Comparison of ENCODE assay signal across 25 cellular contexts in the genomic region with DNA sequence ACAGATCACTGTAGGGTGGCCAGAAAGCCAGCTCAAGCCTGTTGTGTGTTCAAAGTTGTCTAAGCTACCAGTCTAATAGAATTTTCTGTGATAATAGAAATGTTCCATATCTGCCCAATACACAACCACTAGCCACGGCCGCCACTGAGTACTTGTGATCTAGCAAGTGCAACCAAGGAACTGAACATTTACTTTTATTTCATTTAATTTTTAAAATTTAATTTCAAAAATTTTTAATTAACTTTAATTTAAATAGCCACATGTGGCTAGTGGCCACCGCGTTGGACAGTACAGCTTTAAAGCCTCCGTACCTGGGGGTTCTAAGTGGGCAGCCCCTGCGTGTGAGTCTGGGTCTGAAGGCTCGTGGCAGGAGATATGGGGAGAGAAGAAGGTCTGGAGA.
DNase-seq lines count a peak whose midpoint lies in the region; ATAC-seq and TF ChIP-seq lines count a peak whose summit lies in the region.
"Had no signal": no experiment of that assay in that cellular context is flagged by ENCODE, and none has a peak within 500 bp of the region (broad histone marks: within the 10 kb centered on the region; RNA-seq: fewer than 3 reads in every experiment).

No MANE protein-coding gene starts in this region.

- no peak for TF ChIP-seq EP300 in sigmoid colon (IDR thresholded peaks at IDR 0.05)

- CTCF ChIA-PET in Caco-2 (lab: Charles Lee): interaction anchor here (0.7 to 2.2 kb wide), 8 partner anchors 14 to 83 kb away, joined by 3 to 12 read pairs (median 4); a partner anchor contains a TSS

- TF ChIP-seq CTCF in Caco-2 (IDR thresholded peaks at IDR 0.05; ENCODE audit: insufficient read depth in 1 of 2, low read depth in 1 of 2, low read length in 1 of 2, severe bottlenecking in 1 of 2, unreplicated experiment in 1 of 2) (no peak), left lung (IDR thresholded peaks at IDR 0.05) (no peak), progenitor cell of endocrine pancreas (IDR thresholded peaks at IDR 0.05; ENCODE audit: unreplicated experiment) (no peak), sigmoid colon (IDR thresholded peaks at IDR 0.05) (no peak), dorsolateral prefrontal cortex (IDR thresholded peaks at IDR 0.05 in 54 of 56, conservative IDR thresholded peaks at IDR 0.05 in 2 of 56; ENCODE audit: low read depth in 1 of 56, partially characterized antibody in 56 of 56) (no peak)

- H3K27ac Mint-ChIP-seq in Caco-2 (ENCODE audit: unreplicated experiment): peak overlapping the region; percentile 90
- H3K27ac Mint-ChIP-seq in progenitor cell of endocrine pancreas: peak overlapping the region; percentile 93
- H3K27ac Mint-ChIP-seq: CD4-positive, alpha-beta memory T cell; naive thymus-derived CD8-positive, alpha-beta T cell had no signal

- H3K36me3 ChIP-seq in Caco-2 (ENCODE audit: control insufficient read depth, insufficient read depth, low read length): peaks cover 4% of the 10 kb centered on the region; the same call in 1 of the 2 replicates
- no peaks in the 10 kb centered on the region for H3K36me3 ChIP-seq in left lung
- H3K36me3 ChIP-seq in sigmoid colon: no peaks in the 10 kb centered on the region
- H3K36me3 ChIP-seq: MG63, WERI-Rb-1 had no signal

- intact Hi-C loops in Caco-2 (cut with micrococcal nuclease; ENCODE audit: unreplicated experiment) (loop anchor here (1.0 to 2.0 kb wide), 9 partner anchors 9 to 95 kb away; a partner anchor contains a TSS), left lung (cut with DNase I) (no loop called here), sigmoid colon (cut with DNase I) (no loop called here), dorsolateral prefrontal cortex (cut with DNase I) (no loop called here)

- no peaks in the 10 kb centered on the region for H3K9me3 ChIP-seq in Caco-2
- no peaks in the 10 kb centered on the region for H3K9me3 ChIP-seq in left lung
- H3K9me3 ChIP-seq in sigmoid colon: no peaks in the 10 kb centered on the region
- H3K9me3 ChIP-seq: MG63, suprapubic skin, vagina had no signal

- peak; percentile 59 for DNase-seq in NCI-H510A treated with DMSO at 0.1 percent for 48 hours (lab: John Stamatoyannopoulos, UW)
- no peak for DNase-seq in NCI-H510A (lab: John Stamatoyannopoulos, UW)
- DNase-seq in Caco-2: no peak
- DNase-seq in left lung: no peak
- no peak for DNase-seq in progenitor cell of endocrine pancreas (ENCODE audit: low spot score, unreplicated experiment)
- DNase-seq in sigmoid colon: no peak
- DNase-seq in H4 (ENCODE audit: low spot score): no peak
- no peak for DNase-seq in dorsolateral prefrontal cortex
- DNase-seq: 8988T; activated CD4-positive, alpha-beta T cell treated with anti-CD3 and anti-CD28 coated beads for 48 hours; activated CD8-positive, alpha-beta memory T cell treated with anti-CD3 and anti-CD28 coated beads for 24 hours; activated effector memory CD4-positive, alpha-beta T cell treated with anti-CD3 and anti-CD28 coated beads, Interleukin-2, amount 50 U/mL, for 16 hours; AML-193; CD4-positive, alpha-beta memory T cell; effector CD4-positive, alpha-beta T cell; KBM-7; MG63; naive thymus-derived CD8-positive, alpha-beta T cell; NCI-H226; retina; stimulated activated CD4-positive, alpha-beta T cell treated with anti-CD3 and anti-CD28 coated beads, Interleukin-2, amount 100 ng/mL, for 48 hours; WERI-Rb-1 had no signal

- H3K27me3 ChIP-seq in Caco-2 (replicated peaks; ENCODE audit: control insufficient read depth, insufficient read depth, low read length) (no peaks in the 10 kb centered on the region), left lung (no peaks in the 10 kb centered on the region), sigmoid colon (no peaks in the 10 kb centered on the region), dorsolateral prefrontal cortex (no peaks in the 10 kb centered on the region)
- H3K27me3 ChIP-seq: MG63, suprapubic skin, vagina had no signal

- TF ChIP-seq POLR2A in sigmoid colon (IDR thresholded peaks at IDR 0.05): no peak

- ATAC-seq in left lung: no peak
- ATAC-seq: GM12878; naive thymus-derived CD8-positive, alpha-beta T cell had no signal

- peak overlapping the region; percentile 62 to 73 for H3K27ac ChIP-seq in left lung
- H3K27ac ChIP-seq in sigmoid colon: peak overlapping the region in 2 of 4 donors; percentile 32 to 38
- no peak overlapping the region for H3K27ac ChIP-seq in dorsolateral prefrontal cortex
- H3K27ac ChIP-seq: suprapubic skin, vagina had no signal

- H3K4me1 ChIP-seq in Caco-2 (peaks cover 51% of the 10 kb centered on the region), left lung (peaks cover 4 to 11% of the 10 kb centered on the region in 2 donors), sigmoid colon (peaks cover 0 to 28% (median 20%) of the 10 kb centered on the region in 4 donors)

- H3K27me3 Mint-ChIP-seq in Caco-2 (ENCODE audit: insufficient read depth, unreplicated experiment): no peaks in the 10 kb centered on the region
- H3K27me3 Mint-ChIP-seq in progenitor cell of endocrine pancreas: no peaks in the 10 kb centered on the region
- H3K27me3 Mint-ChIP-seq: CD4-positive, alpha-beta memory T cell; naive thymus-derived CD8-positive, alpha-beta T cell had no signal

- H3K4me3 Mint-ChIP-seq in Caco-2 (ENCODE audit: unreplicated experiment) (peak overlapping the region; percentile 62), progenitor cell of endocrine pancreas (ENCODE audit: low read depth) (no peak overlapping the region)
- H3K4me3 Mint-ChIP-seq: naive thymus-derived CD8-positive, alpha-beta T cell had no signal

- H3K4me1 Mint-ChIP-seq in Caco-2 (ENCODE audit: low read depth, unreplicated experiment) (peaks cover 32% of the 10 kb centered on the region), progenitor cell of endocrine pancreas (ENCODE audit: low read depth) (peaks cover 46% of the 10 kb centered on the region)

- no TSS peak for BruUV-seq in Caco-2 (replicated peaks; lab: Mats Ljungman, UMichigan)

- H3K4me3 ChIP-seq in Caco-2 (ENCODE audit: low read depth, low read length): no peak overlapping the region
- H3K4me3 ChIP-seq in left lung: no peak overlapping the region
- no peak overlapping the region for H3K4me3 ChIP-seq in sigmoid colon
- H3K4me3 ChIP-seq in dorsolateral prefrontal cortex: no peak overlapping the region
- H3K4me3 ChIP-seq: GM12878, MG63, suprapubic skin, vagina had no signal

- POLR2A ChIA-PET in Caco-2 (lab: Charles Lee): interaction anchor here (0.5 to 1.6 kb wide), 7 partner anchors 12 to 1051 kb away, joined by 3 to 7 read pairs (median 4); a partner anchor contains a TSS

- H3K9me3 Mint-ChIP-seq in Caco-2 (ENCODE audit: unreplicated experiment) (no peaks in the 10 kb centered on the region), progenitor cell of endocrine pancreas (ENCODE audit: low read depth) (no peaks in the 10 kb centered on the region)
- H3K9me3 Mint-ChIP-seq: CD4-positive, alpha-beta memory T cell; naive thymus-derived CD8-positive, alpha-beta T cell had no signal

- H3K36me3 Mint-ChIP-seq in Caco-2 (ENCODE audit: insufficient read depth, unreplicated experiment) (no peaks in the 10 kb centered on the region), progenitor cell of endocrine pancreas (ENCODE audit: insufficient read depth) (peaks cover 4% of the 10 kb centered on the region)
- H3K36me3 Mint-ChIP-seq: CD4-positive, alpha-beta memory T cell; naive thymus-derived CD8-positive, alpha-beta T cell had no signal

- WGBS in sigmoid colon, 2 donors: 92 to 95% methylated on average over 7 of the region's 7 CpGs

Comparison
In these comparisons a context has a peak if more than half of its experiments do, and no peak if none do; other contexts are left out.
1. H3K27ac ChIP-seq: peak in left lung (2 of 2); none in dorsolateral prefrontal cortex (0 of 59).